20 cellular contexts compared by ENCODE assay signal in the genomic region with DNA sequence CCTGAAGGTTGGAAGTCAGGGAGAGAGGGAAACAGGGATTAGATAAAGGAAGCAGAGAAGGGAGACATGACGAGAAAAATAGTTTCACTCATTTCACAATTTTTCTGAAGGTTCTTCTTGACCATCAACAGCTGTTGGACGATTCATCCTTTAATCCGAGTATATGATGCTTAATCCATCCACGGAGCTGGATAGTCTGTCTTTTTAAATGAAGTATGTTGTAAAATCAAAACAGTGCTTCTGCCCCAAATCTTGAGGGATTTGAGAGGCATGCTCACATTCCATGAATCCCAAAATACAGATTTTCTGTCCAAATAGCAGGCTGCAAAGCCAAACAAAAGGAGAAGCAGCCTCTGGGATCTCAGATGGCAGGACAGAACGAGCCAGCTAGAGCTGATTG. TPM values are rescaled to one million over a fixed set of nuclear protein-coding genes. Genes with fewer than 3 reads are reported as not detected.
DNase-seq lines count a peak whose midpoint lies in the region; ATAC-seq, FAIRE-seq and TF ChIP-seq lines count a peak whose summit lies in the region.
"Had no signal": no experiment of that assay in that cellular context is flagged by ENCODE, and none has a peak within 500 bp of the region (broad histone marks: within the 10 kb centered on the region; RNA-seq: fewer than 3 reads in every experiment).

No MANE protein-coding gene starts in this region.

- H3K9ac ChIP-seq in HepG2 (ENCODE audit: insufficient read depth, low read depth, low read length), result no peak overlapping the region

- ATAC-seq in HepG2 (no peak), right lobe of liver (no peak), gastrocnemius medialis (no peak), foreskin keratinocyte (no peak)
- no peak for ATAC-seq in activated CD4-positive, CD25-positive, alpha-beta regulatory T cell treated with anti-CD3 and anti-CD28 coated beads, Interleukin-2, amount 50 U/mL, for 24 hours
- ATAC-seq: A549 had no signal

- no peak for TF ChIP-seq EP300 in HepG2 (IDR thresholded peaks at IDR 0.05; ENCODE audit: low read depth in 2 of 2, low read length in 2 of 2)
- no peak for TF ChIP-seq EP300 in HepG2 (CRISPR knock-in tag; IDR thresholded peaks at IDR 0.05; ENCODE audit: borderline replicate concordance)

- peaks cover 42% of the 10 kb centered on the region; the same call in 1 of the 2 replicates for H4K20me1 ChIP-seq in HepG2 (ENCODE audit: insufficient read depth, low read length)

- intact Hi-C loops in HepG2 (cut with micrococcal nuclease; ENCODE audit: unreplicated experiment), result no loop called here
- intact Hi-C loops in right lobe of liver (cut with DNase I), result no loop called here
- intact Hi-C loops in gastrocnemius medialis (cut with DNase I; ENCODE audit: low total_unique reads), result no loop called here
- intact Hi-C loops in vagina (cut with DNase I), result loop anchor here (5.0 kb wide), 1 partner anchor 37 kb away; no protein-coding TSS in a partner anchor

- POLR2A ChIA-PET in HepG2 (lab: Yijun Ruan, JAX), result no interaction called here

- BruUV-seq in HepG2 (replicated peaks; lab: Mats Ljungman, UMichigan), result no TSS peak

- TF ChIP-seq POLR2A in HepG2 (IDR thresholded peaks at IDR 0.05; ENCODE audit: insufficient read depth in 1 of 2, low read depth in 2 of 2, low read length in 2 of 2) (no peak), right lobe of liver (IDR thresholded peaks at IDR 0.05) (no peak), gastrocnemius medialis (IDR thresholded peaks at IDR 0.05) (no peak), vagina (IDR thresholded peaks at IDR 0.05) (no peak)

- CTCF ChIA-PET in HepG2 (lab: Yijun Ruan, JAX; ENCODE audit: low intra/inter-chr PET ratio, low total read pairs), result no interaction called here

- H3K4me2 ChIP-seq in HepG2 (ENCODE audit: low read depth, low read length), result no peak overlapping the region
- H3K4me2 ChIP-seq: A549 had no signal

- DNase-seq in HepG2 (ENCODE audit: low spot score) (no peak), right lobe of liver (no peak), fibroblast of peridontal ligament (ENCODE audit: extremely low read depth) (peak; percentile 85), gastrocnemius medialis (no peak), vagina (ENCODE audit: extremely low spot score in 2 of 2) (no peak), foreskin keratinocyte (no peak)
- no peak for DNase-seq in stimulated activated CD8-positive, alpha-beta memory T cell treated with anti-CD3 and anti-CD28 coated beads, Interleukin-4, amount 100 ng/mL, for 48 hours
- DNase-seq: COR-L47, HFFc6, MM.1S, NCI-H1092 treated with DMSO at 0.1 percent for 48 hours, NCI-H1694, NCI-H226, NCI-H526, Right ventricle myocardium superior had no signal

- peaks cover 61% of the 10 kb centered on the region for H3K79me2 ChIP-seq in HepG2 (ENCODE audit: insufficient read depth, low read length)

- no peak overlapping the region for H2AFZ ChIP-seq in HepG2 (ENCODE audit: low read length)

- WGBS in HepG2 (ENCODE audit: low lambda C conversion rate), result 96% methylated on average over 5 of the region's 5 CpGs
- 36% methylated on average over 5 of the region's 5 CpGs for WGBS in right lobe of liver (ENCODE audit: insufficient coverage, low coverage, low lambda C conversion rate, missing lambda C conversion rate)

- H3K27ac ChIP-seq in HepG2 (ENCODE audit: extremely low read length, insufficient read depth, low read length), result no peak overlapping the region
- no peak overlapping the region for H3K27ac ChIP-seq in right lobe of liver
- peak overlapping the region in 3 of 4 donors; percentile 0 to 68 (median 41) for H3K27ac ChIP-seq in gastrocnemius medialis
- H3K27ac ChIP-seq in vagina, result peak overlapping the region; percentile 22
- H3K27ac ChIP-seq in foreskin keratinocyte, result no peak overlapping the region
- H3K27ac ChIP-seq: C4-2B had no signal

- no peak for TF ChIP-seq CTCF in HepG2 (CRISPR knock-in tag; IDR thresholded peaks at IDR 0.05)
- TF ChIP-seq CTCF in right lobe of liver (IDR thresholded peaks at IDR 0.05), result no peak
- no peak for TF ChIP-seq CTCF in gastrocnemius medialis (IDR thresholded peaks at IDR 0.05 in 4 of 5, conservative IDR thresholded peaks at IDR 0.05 in 1 of 5)
- TF ChIP-seq CTCF in vagina (IDR thresholded peaks at IDR 0.05), result no peak
- TF ChIP-seq CTCF in foreskin keratinocyte (conservative IDR thresholded peaks at IDR 0.05), result no peak

- no peaks in the 10 kb centered on the region for H3K9me3 ChIP-seq in HepG2 (ENCODE audit: low read length)
- H3K9me3 ChIP-seq in right lobe of liver, result no peaks in the 10 kb centered on the region
- H3K9me3 ChIP-seq in gastrocnemius medialis, result no peaks in the 10 kb centered on the region
- H3K9me3 ChIP-seq in vagina, result no peaks in the 10 kb centered on the region
- H3K9me3 ChIP-seq: A549 had no signal

- peaks cover 47% of the 10 kb centered on the region for H3K4me1 ChIP-seq in HepG2 (ENCODE audit: insufficient read depth, low read length)
- H3K4me1 ChIP-seq in right lobe of liver, result peaks cover 0 to 45% (median 19%) of the 10 kb centered on the region in 4 donors
- H3K4me1 ChIP-seq in gastrocnemius medialis, result peaks cover 16 to 56% of the 10 kb centered on the region in 2 donors
- H3K4me1 ChIP-seq in vagina, result peaks cover 47% of the 10 kb centered on the region
- H3K4me1 ChIP-seq in foreskin keratinocyte, result no peaks in the 10 kb centered on the region

- no peak for FAIRE-seq in HepG2 (lab: Jason Lieb, UNC)
- FAIRE-seq: A549, GM19239, RCC 7860 had no signal

- no peak for TF ChIP-seq RAD21 in HepG2 (CRISPR knock-in tag; IDR thresholded peaks at IDR 0.05)

- in situ Hi-C loops in HepG2 (cut with HindIII; ENCODE audit: extremely low pct_ligation_motif_present, low pct_unique_long_range_greater_than_20kb) (no loop called here), gastrocnemius medialis (cut with MboI; ENCODE audit: low sequenced_read_pairs in 4 of 4) (no loop called here)

- H3K27me3 ChIP-seq in HepG2 (ENCODE audit: control insufficient read depth in 1 of 2, insufficient read depth in 2 of 2, low read length in 2 of 2) (no peaks in the 10 kb centered on the region), right lobe of liver (no peaks in the 10 kb centered on the region), gastrocnemius medialis (no peaks in the 10 kb centered on the region), vagina (no peaks in the 10 kb centered on the region), foreskin keratinocyte (no peaks in the 10 kb centered on the region)

- no peak overlapping the region for H3K4me3 ChIP-seq in HepG2 (replicated peaks in 1 of 3; ENCODE audit: insufficient read depth in 1 of 3, low read depth in 2 of 3, low read length in 3 of 3)
- H3K4me3 ChIP-seq in right lobe of liver, result no peak overlapping the region
- no peak overlapping the region for H3K4me3 ChIP-seq in gastrocnemius medialis
- no peak overlapping the region for H3K4me3 ChIP-seq in vagina
- H3K4me3 ChIP-seq: A549 had no signal

- peaks cover 17 to 42% of the 10 kb centered on the region in 2 experiments for H3K36me3 ChIP-seq in HepG2 (replicated peaks in 1 of 2; ENCODE audit: control insufficient read depth in 1 of 2, insufficient read depth in 2 of 2, low read length in 2 of 2)
- peaks cover 3 to 25% (median 12%) of the 10 kb centered on the region in 4 donors for H3K36me3 ChIP-seq in right lobe of liver
- peaks cover 0 to 16% of the 10 kb centered on the region in 2 donors for H3K36me3 ChIP-seq in gastrocnemius medialis
- peaks cover 0 to 18% of the 10 kb centered on the region in 2 donors for H3K36me3 ChIP-seq in vagina

TF ChIP-seq in HepG2, 621 proteins besides CTCF, POLR2A, EP300 and RAD21:
- TF ChIP-seq, protein P1, sequence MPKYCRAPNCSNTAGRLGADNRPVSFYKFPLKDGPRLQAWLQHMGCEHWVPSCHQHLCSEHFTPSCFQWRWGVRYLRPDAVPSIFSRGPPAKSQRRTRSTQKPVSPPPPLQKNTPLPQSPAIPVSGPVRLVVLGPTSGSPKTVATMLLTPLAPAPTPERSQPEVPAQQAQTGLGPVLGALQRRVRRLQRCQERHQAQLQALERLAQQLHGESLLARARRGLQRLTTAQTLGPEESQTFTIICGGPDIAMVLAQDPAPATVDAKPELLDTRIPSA (CRISPR knock-in tag; IDR thresholded peaks at IDR 0.05; ENCODE audit: borderline replicate concordance), result no peak
- TF ChIP-seq ZNF878 (CRISPR knock-in tag; IDR thresholded peaks at IDR 0.05), result no peak
- peak; percentile 14 for TF ChIP-seq RBM22 (optimal IDR thresholded peaks at IDR 0.05; ENCODE audit: low read length)

RNA-seq across cellular contexts. Expression of a gene that starts 47.5 kb away (rescaled TPM):
- total RNA-seq in HepG2 (2016; rRNA removed; fragmentation: Illumina TruSeq; extraction: Trizol) (47.1 and 64.9 TPM in 2 replicates), right lobe of liver (100 to 1,000 TPM; 101 to 232 (median 170) TPM), gastrocnemius medialis (10 to 100 TPM; 61.5 to 95.1 (median 90.0) TPM), vagina (222 TPM), foreskin keratinocyte (23.3 and 47.3 TPM in 2 replicates)
- total RNA-seq in HepG2 (2016; cell fraction: cytosol; rRNA removed; fragmentation: Illumina TruSeq; extraction: Trizol; ENCODE audit: low read depth), result 15.6 and 21.2 TPM in 2 replicates
- total RNA-seq in HepG2 (2016; cell fraction: insoluble cytoplasmic fraction; rRNA removed; fragmentation: Illumina TruSeq; extraction: Trizol), result 45.9 and 54.8 TPM in 2 replicates
- 54.5 and 63.7 TPM in 2 replicates for total RNA-seq in HepG2 (2016; cell fraction: membrane; rRNA removed; fragmentation: Illumina TruSeq; extraction: Trizol)
- total RNA-seq in HepG2 (2016; cell fraction: nucleus; rRNA removed; fragmentation: Illumina TruSeq; extraction: Trizol), result 54.3 and 61.3 TPM in 2 replicates
- polyA plus RNA-seq in HepG2 (2011; rRNA removed) (182 and 202 TPM in 2 replicates), foreskin keratinocyte (13.0 and 28.2 TPM in 2 replicates)
- 62.2 and 87.1 TPM in 2 replicates for polyA plus RNA-seq in HepG2 (2011; cell fraction: cytosol; rRNA removed)
- 133 and 141 TPM in 2 replicates for polyA plus RNA-seq in HepG2 (2011; cell fraction: nucleus; rRNA removed)
- 97.8 and 103 TPM in 2 replicates for polyA plus RNA-seq in HepG2 (2012)
- polyA plus RNA-seq in HepG2 (2016; cell fraction: cytosol; fragmentation: Illumina TruSeq; extraction: Trizol; ENCODE audit: low read depth), result 15.2 and 19.3 TPM in 2 replicates
- polyA plus RNA-seq in HepG2 (2016; cell fraction: insoluble cytoplasmic fraction; fragmentation: Illumina TruSeq; extraction: Trizol; ENCODE audit: low read depth), result 72.5 and 91.0 TPM in 2 replicates
- 64.7 and 77.7 TPM in 2 replicates for polyA plus RNA-seq in HepG2 (2016; cell fraction: membrane; fragmentation: Illumina TruSeq; extraction: Trizol; ENCODE audit: low read depth)
- polyA plus RNA-seq in HepG2 (2016; cell fraction: nucleus; fragmentation: Illumina TruSeq; extraction: Trizol; ENCODE audit: insufficient read depth, low read depth), result 74.5 and 82.8 TPM in 2 replicates
- polyA minus RNA-seq in HepG2 (2011; rRNA and poly(A)+ RNA removed; ENCODE audit: low replicate concordance), result 156 and 217 TPM in 2 replicates
- 122 and 129 TPM in 2 replicates for polyA minus RNA-seq in HepG2 (2011; cell fraction: cytosol; rRNA and poly(A)+ RNA removed)
- 185 and 262 TPM in 2 replicates for polyA minus RNA-seq in HepG2 (2011; cell fraction: nucleus; rRNA and poly(A)+ RNA removed)

Comparison
In these comparisons a context has a peak if more than half of its experiments do, and no peak if none do; other contexts are left out.
1. H3K27ac ChIP-seq: peak in gastrocnemius medialis (3 of 4) and vagina (single experiment); none in HepG2 (single experiment), right lobe of liver (0 of 3) and foreskin keratinocyte (single experiment).